ENCODE assay signal across 8 cellular contexts in the genomic region with DNA sequence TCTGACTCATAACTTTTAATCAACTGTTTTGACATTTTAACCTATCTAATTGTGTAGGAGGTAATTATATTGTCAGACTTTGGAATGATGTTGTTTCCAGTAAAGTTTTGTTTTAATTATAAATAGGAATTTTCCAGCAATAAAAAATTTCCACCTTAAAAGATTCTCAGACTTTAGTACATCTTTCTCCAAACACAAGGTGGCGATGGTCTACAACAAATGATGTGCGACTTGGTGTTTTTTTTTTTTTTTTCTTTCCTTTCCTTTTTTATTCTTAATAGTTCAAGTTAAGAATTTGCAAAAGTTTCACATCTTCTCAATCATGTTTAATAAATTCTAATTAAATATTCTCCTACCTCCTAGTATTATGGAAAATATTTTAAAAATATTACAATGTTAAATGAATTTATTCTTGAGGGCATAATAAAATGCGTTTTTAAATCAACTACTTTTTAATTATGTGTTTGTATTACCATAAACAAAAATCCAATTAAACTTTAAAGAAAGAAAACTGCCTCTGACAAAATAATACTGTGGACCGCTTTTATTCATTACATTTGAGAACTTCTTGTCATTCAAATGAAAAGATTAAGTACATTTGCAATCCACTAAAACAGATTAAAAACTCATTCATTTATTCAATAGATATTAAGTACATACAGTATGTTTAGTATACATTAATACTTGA. TPM values are rescaled to one million over a fixed set of nuclear protein-coding genes. Genes with fewer than 3 reads are reported as not detected.
A peak's percentile ranks its signal among the peaks of the same experiment; 100 is the strongest.
DNase-seq lines count a peak whose midpoint lies in the region; ATAC-seq and TF ChIP-seq lines count a peak whose summit lies in the region.

No MANE protein-coding gene starts in this region.

- H3K4me1 Mint-ChIP-seq in activated CD4-positive, alpha-beta T cell treated with anti-CD3 and anti-CD28 coated beads, Interleukin-2, amount 10 ng/mL, durations not matched to agents 24 days and 14 days = peaks cover 17% of the 10 kb centered on the region

- peaks cover 31% of the 10 kb centered on the region for H3K27me3 Mint-ChIP-seq in activated CD4-positive, alpha-beta T cell treated with anti-CD3 and anti-CD28 coated beads, Interleukin-2, amount 10 ng/mL, durations not matched to agents 24 days and 14 days

- H3K9me3 Mint-ChIP-seq in activated CD4-positive, alpha-beta T cell treated with anti-CD3 and anti-CD28 coated beads, Interleukin-2, amount 10 ng/mL, durations not matched to agents 24 days and 14 days = no peaks in the 10 kb centered on the region

- H2AFZ ChIP-seq in mammary epithelial cell (ENCODE audit: low read depth, low read length) = no peak overlapping the region

- H3K36me3 ChIP-seq in mammary epithelial cell (ENCODE audit: insufficient read depth, low read length) = no peaks in the 10 kb centered on the region

- BruUV-seq in mammary epithelial cell (replicated peaks; lab: Mats Ljungman, UMichigan) = no TSS peak

- no peaks in the 10 kb centered on the region for H4K20me1 ChIP-seq in mammary epithelial cell (ENCODE audit: insufficient read depth, low read length)

- no peaks in the 10 kb centered on the region for H3K9me3 ChIP-seq in mammary epithelial cell (replicated peaks; ENCODE audit: insufficient read depth, low read length)

- H3K4me1 ChIP-seq in mammary epithelial cell (ENCODE audit: insufficient read depth, low read length) = peaks cover 12% of the 10 kb centered on the region

- H3K36me3 Mint-ChIP-seq in activated CD4-positive, alpha-beta T cell treated with anti-CD3 and anti-CD28 coated beads, Interleukin-2, amount 10 ng/mL, durations not matched to agents 24 days and 14 days (ENCODE audit: low read depth) = no peaks in the 10 kb centered on the region

- peak overlapping the region in 1 of 3 experiments; percentile 13 for H3K4me3 ChIP-seq in mammary epithelial cell (replicated peaks in 1 of 3; ENCODE audit: insufficient read depth in 1 of 3, low read depth in 2 of 3, low read length in 3 of 3)

- intact Hi-C loops in activated CD4-positive, alpha-beta T cell treated with anti-CD3 and anti-CD28 coated beads, Interleukin-2, amount 10 ng/mL, durations not matched to agents 24 days and 14 days (cut with micrococcal nuclease) = loop anchor here (5.0 kb wide), 4 partner anchors 77 to 953 kb away; a partner anchor contains a TSS
- intact Hi-C loops in mammary epithelial cell (cut with micrococcal nuclease) = loop anchor here (1.0 to 10.0 kb wide), 7 partner anchors 575 to 1896 kb away; no protein-coding TSS in a partner anchor

- H3K4me2 ChIP-seq in mammary epithelial cell (ENCODE audit: insufficient read depth, low read depth, low read length) = peak overlapping the region; percentile 44

- no peak overlapping the region for H3K4me3 Mint-ChIP-seq in activated CD4-positive, alpha-beta T cell treated with anti-CD3 and anti-CD28 coated beads, Interleukin-2, amount 10 ng/mL, durations not matched to agents 24 days and 14 days

- dilution Hi-C loops in mammary epithelial cell (cut with HindIII; ENCODE audit: low sequenced_read_pairs) = loop anchor here (5.0 kb wide), 1 partner anchor 843 kb away; no protein-coding TSS in a partner anchor

- CTCF ChIA-PET in mammary epithelial cell (lab: Charles Lee; ENCODE audit: low non-redundant PET) = interaction anchor here (0.6 kb wide), 1 partner anchor 1895 kb away, joined by 4 read pairs; no protein-coding TSS in a partner anchor

- in situ Hi-C loops in mammary epithelial cell (cut with MboI; ENCODE audit: low sequenced_read_pairs in 2 of 2) = loop anchor here (5.0 to 25.0 kb wide), 9 partner anchors 713 to 1895 kb away; no protein-coding TSS in a partner anchor

- no peak overlapping the region for H3K27ac ChIP-seq in mammary epithelial cell (ENCODE audit: insufficient read depth, low read depth, low read length)

- H3K79me2 ChIP-seq in mammary epithelial cell (ENCODE audit: insufficient read depth, low read length) = peaks cover 3% of the 10 kb centered on the region

- H3K27ac Mint-ChIP-seq in activated CD4-positive, alpha-beta T cell treated with anti-CD3 and anti-CD28 coated beads, Interleukin-2, amount 10 ng/mL, durations not matched to agents 24 days and 14 days = no peak overlapping the region

- peak; percentile 46 to 58 for TF ChIP-seq CTCF in mammary epithelial cell (conservative IDR thresholded peaks at IDR 0.05 in 1 of 2, IDR thresholded peaks at IDR 0.05 in 1 of 2; ENCODE audit: extremely low read depth in 1 of 2, insufficient read depth in 1 of 2, low read depth in 1 of 2, low read length in 2 of 2)

- H3K27me3 ChIP-seq in mammary epithelial cell (ENCODE audit: insufficient read depth, low read length) = no peaks in the 10 kb centered on the region

- no peak for ATAC-seq in HG02981 (IDR thresholded peaks at IDR 0.05; ENCODE audit: unreplicated experiment)

- peak; percentile 69 for DNase-seq in activated CD4-positive, alpha-beta T cell treated with anti-CD3 and anti-CD28 coated beads, Interleukin-2, amount 10 ng/mL, durations not matched to agents 24 days and 14 days
- no peak for DNase-seq in activated CD4-positive, alpha-beta T cell treated with anti-CD3 and anti-CD28 coated beads for 48 hours
- peak; percentile 9 for DNase-seq in NCI-H2227 treated with DMSO at 0.1 percent for 48 hours (lab: John Stamatoyannopoulos, UW)
- DNase-seq in mammary epithelial cell = peak; percentile 37
- DNase-seq in midbrain (lab: John Stamatoyannopoulos, UW) = peak; percentile 72
- DNase-seq in ecto neural progenitor cell (ENCODE audit: low spot score) = no peak
- DNase-seq in effector CD4-positive, alpha-beta T cell = no peak

- no peak overlapping the region for H3K9ac ChIP-seq in mammary epithelial cell (ENCODE audit: insufficient read depth, low read length)

- WGBS in mammary epithelial cell (ENCODE audit: low coverage, missing lambda C conversion rate) = 3% methylated on average over 4 of the region's 4 CpGs

RNA-seq across cellular contexts. Expression of a gene that starts 4.4 kb away (rescaled TPM):
- 0.95 and 1.7 TPM in 2 replicates for total RNA-seq in activated CD4-positive, alpha-beta T cell treated with anti-CD3 and anti-CD28 coated beads, Interleukin-2, amount 10 ng/mL, durations not matched to agents 24 days and 14 days
- 100 to 1,000 TPM in 1 of 2 donors, 10 to 100 TPM in 1; 61.9 to 339 TPM for total RNA-seq in mammary epithelial cell
- polyA plus RNA-seq in mammary epithelial cell = 72.7 TPM
- polyA minus RNA-seq in mammary epithelial cell = 165 TPM

Comparison
In these comparisons a context has a peak if more than half of its experiments do, and no peak if none do; other contexts are left out.
1. DNase-seq: peak in activated CD4-positive, alpha-beta T cell treated with anti-CD3 and anti-CD28 coated beads, Interleukin-2, amount 10 ng/mL, durations not matched to agents 24 days and 14 days (single experiment), NCI-H2227 treated with DMSO at 0.1 percent for 48 hours (single experiment), mammary epithelial cell (single experiment) and midbrain (single experiment); none in activated CD4-positive, alpha-beta T cell treated with anti-CD3 and anti-CD28 coated beads for 48 hours (single experiment), ecto neural progenitor cell (single experiment) and effector CD4-positive, alpha-beta T cell (single experiment).
2. RNA of a gene that starts 4.4 kb away (total RNA-seq): 61.9 to 339 TPM in mammary epithelial cell; 0.95 to 1.7 TPM in activated CD4-positive, alpha-beta T cell treated with anti-CD3 and anti-CD28 coated beads, Interleukin-2, amount 10 ng/mL, durations not matched to agents 24 days and 14 days; every median in the first group is over 10 times any median in the second.